In the genomic region with DNA sequence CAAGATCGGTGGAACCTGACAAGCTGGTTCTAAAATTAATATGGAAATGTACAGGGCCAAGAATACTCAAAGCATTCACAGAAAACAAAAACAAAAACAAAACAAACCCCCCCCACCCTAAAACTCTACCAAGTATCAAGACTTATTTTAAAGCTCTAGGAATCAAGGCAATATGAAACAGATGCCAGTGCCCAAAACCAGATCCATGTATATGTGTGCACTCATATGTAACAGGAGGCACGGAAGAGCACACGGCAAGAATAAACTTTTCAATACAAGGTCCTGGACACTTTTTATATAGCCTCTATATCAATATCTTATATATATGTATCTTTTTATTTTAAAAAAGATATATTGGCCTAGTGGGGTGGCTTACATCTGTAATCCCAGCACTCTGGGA, we compare ENCODE assay signal across 2 cellular contexts.
A peak's percentile ranks its signal among the peaks of the same experiment; 100 is the strongest.
TF ChIP-seq lines count a peak whose summit lies in the region.

No MANE protein-coding gene starts in this region.

TF ChIP-seq in HepG2, 621 proteins besides CTCF, POLR2A, EP300 and RAD21 (continues in another document):
- TF ChIP-seq RBM22 (optimal IDR thresholded peaks at IDR 0.05; ENCODE audit: low read length) (peak; percentile 63), POLR2G (IDR thresholded peaks at IDR 0.05; ENCODE audit: low read depth, low read length) (peak; percentile 41; the same call in 1 of the 2 replicates), PCBP1 (IDR thresholded peaks at IDR 0.05; ENCODE audit: borderline replicate concordance, low read depth, low read length) (no peak), FOXC1 (CRISPR knock-in tag; IDR thresholded peaks at IDR 0.05; ENCODE audit: borderline replicate concordance) (no peak), YEATS4 (CRISPR knock-in tag; IDR thresholded peaks at IDR 0.05; ENCODE audit: borderline replicate concordance) (no peak), NCOR1 (IDR thresholded peaks at IDR 0.05; ENCODE audit: borderline replicate concordance, low read length) (no peak)
- TF ChIP-seq, protein P1, sequence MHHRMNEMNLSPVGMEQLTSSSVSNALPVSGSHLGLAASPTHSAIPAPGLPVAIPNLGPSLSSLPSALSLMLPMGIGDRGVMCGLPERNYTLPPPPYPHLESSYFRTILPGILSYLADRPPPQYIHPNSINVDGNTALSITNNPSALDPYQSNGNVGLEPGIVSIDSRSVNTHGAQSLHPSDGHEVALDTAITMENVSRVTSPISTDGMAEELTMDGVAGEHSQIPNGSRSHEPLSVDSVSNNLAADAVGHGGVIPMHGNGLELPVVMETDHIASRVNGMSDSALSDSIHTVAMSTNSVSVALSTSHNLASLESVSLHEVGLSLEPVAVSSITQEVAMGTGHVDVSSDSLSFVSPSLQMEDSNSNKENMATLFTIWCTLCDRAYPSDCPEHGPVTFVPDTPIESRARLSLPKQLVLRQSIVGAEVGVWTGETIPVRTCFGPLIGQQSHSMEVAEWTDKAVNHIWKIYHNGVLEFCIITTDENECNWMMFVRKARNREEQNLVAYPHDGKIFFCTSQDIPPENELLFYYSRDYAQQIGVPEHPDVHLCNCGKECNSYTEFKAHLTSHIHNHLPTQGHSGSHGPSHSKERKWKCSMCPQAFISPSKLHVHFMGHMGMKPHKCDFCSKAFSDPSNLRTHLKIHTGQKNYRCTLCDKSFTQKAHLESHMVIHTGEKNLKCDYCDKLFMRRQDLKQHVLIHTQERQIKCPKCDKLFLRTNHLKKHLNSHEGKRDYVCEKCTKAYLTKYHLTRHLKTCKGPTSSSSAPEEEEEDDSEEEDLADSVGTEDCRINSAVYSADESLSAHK (CRISPR knock-in tag; IDR thresholded peaks at IDR 0.05; ENCODE audit: borderline replicate concordance) = no peak
- TF ChIP-seq, protein P2, sequence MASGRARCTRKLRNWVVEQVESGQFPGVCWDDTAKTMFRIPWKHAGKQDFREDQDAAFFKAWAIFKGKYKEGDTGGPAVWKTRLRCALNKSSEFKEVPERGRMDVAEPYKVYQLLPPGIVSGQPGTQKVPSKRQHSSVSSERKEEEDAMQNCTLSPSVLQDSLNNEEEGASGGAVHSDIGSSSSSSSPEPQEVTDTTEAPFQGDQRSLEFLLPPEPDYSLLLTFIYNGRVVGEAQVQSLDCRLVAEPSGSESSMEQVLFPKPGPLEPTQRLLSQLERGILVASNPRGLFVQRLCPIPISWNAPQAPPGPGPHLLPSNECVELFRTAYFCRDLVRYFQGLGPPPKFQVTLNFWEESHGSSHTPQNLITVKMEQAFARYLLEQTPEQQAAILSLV (CRISPR knock-in tag; IDR thresholded peaks at IDR 0.05; ENCODE audit: borderline replicate concordance) = no peak
- TF ChIP-seq, protein P3, sequence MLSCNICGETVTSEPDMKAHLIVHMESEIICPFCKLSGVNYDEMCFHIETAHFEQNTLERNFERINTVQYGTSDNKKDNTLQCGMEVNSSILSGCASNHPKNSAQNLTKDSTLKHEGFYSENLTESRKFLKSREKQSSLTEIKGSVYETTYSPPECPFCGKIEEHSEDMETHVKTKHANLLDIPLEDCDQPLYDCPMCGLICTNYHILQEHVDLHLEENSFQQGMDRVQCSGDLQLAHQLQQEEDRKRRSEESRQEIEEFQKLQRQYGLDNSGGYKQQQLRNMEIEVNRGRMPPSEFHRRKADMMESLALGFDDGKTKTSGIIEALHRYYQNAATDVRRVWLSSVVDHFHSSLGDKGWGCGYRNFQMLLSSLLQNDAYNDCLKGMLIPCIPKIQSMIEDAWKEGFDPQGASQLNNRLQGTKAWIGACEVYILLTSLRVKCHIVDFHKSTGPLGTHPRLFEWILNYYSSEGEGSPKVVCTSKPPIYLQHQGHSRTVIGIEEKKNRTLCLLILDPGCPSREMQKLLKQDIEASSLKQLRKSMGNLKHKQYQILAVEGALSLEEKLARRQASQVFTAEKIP (CRISPR knock-in tag; IDR thresholded peaks at IDR 0.05; ENCODE audit: borderline replicate concordance) = no peak
- TF ChIP-seq, protein P4, sequence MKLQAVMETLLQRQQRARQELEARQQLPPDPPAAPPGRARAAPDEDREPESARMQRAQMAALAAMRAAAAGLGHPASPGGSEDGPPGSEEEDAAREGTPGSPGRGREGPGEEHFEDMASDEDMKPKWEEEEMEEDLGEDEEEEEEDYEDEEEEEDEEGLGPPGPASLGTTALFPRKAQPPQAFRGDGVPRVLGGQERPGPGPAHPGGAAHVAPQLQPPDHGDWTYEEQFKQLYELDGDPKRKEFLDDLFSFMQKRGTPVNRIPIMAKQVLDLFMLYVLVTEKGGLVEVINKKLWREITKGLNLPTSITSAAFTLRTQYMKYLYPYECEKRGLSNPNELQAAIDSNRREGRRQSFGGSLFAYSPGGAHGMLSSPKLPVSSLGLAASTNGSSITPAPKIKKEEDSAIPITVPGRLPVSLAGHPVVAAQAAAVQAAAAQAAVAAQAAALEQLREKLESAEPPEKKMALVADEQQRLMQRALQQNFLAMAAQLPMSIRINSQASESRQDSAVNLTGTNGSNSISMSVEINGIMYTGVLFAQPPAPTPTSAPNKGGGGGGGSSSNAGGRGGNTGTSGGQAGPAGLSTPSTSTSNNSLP (IDR thresholded peaks at IDR 0.05; ENCODE audit: low read depth, low read length) = no peak
- TF ChIP-seq, protein P5, sequence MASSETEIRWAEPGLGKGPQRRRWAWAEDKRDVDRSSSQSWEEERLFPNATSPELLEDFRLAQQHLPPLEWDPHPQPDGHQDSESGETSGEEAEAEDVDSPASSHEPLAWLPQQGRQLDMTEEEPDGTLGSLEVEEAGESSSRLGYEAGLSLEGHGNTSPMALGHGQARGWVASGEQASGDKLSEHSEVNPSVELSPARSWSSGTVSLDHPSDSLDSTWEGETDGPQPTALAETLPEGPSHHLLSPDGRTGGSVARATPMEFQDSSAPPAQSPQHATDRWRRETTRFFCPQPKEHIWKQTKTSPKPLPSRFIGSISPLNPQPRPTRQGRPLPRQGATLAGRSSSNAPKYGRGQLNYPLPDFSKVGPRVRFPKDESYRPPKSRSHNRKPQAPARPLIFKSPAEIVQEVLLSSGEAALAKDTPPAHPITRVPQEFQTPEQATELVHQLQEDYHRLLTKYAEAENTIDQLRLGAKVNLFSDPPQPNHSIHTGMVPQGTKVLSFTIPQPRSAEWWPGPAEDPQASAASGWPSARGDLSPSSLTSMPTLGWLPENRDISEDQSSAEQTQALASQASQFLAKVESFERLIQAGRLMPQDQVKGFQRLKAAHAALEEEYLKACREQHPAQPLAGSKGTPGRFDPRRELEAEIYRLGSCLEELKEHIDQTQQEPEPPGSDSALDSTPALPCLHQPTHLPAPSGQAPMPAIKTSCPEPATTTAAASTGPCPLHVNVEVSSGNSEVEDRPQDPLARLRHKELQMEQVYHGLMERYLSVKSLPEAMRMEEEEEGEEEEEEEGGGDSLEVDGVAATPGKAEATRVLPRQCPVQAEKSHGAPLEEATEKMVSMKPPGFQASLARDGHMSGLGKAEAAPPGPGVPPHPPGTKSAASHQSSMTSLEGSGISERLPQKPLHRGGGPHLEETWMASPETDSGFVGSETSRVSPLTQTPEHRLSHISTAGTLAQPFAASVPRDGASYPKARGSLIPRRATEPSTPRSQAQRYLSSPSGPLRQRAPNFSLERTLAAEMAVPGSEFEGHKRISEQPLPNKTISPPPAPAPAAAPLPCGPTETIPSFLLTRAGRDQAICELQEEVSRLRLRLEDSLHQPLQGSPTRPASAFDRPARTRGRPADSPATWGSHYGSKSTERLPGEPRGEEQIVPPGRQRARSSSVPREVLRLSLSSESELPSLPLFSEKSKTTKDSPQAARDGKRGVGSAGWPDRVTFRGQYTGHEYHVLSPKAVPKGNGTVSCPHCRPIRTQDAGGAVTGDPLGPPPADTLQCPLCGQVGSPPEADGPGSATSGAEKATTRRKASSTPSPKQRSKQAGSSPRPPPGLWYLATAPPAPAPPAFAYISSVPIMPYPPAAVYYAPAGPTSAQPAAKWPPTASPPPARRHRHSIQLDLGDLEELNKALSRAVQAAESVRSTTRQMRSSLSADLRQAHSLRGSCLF (CRISPR knock-in tag; IDR thresholded peaks at IDR 0.05; ENCODE audit: borderline replicate concordance) = no peak

TF ChIP-seq in K562, 482 proteins besides CTCF, POLR2A, EP300 and RAD21:
- TF ChIP-seq PCBP2 (IDR thresholded peaks at IDR 0.05; ENCODE audit: low read depth, low read length, poor library complexity, severe bottlenecking) (peak; percentile 59), ZFP1 (CRISPR knock-in tag; IDR thresholded peaks at IDR 0.05) (no peak), TCFL5 (CRISPR knock-in tag; conservative IDR thresholded peaks at IDR 0.05) (no peak), DNMT1 (IDR thresholded peaks at IDR 0.05) (no peak)
